Comparison of ENCODE assay signal across 20 cellular contexts in the genomic region with DNA sequence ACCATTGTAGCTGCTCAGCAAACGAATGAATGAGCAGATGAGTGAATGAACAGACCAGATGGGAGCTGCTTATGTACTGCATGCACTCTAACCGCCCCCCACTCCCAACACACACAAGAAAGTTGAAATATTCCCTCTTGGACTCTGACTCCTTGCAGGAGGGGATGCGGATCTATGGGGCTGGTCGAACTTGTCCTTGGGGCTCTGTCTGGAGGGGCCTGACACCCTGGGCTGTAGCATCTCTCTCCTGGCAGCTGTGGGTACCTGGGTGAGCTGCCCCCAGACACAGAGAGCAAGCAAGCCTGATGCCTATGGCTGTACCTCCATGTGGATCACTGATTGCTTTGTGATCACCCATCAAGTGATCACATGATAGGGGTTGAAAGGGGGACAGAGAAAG.
"Had no signal": no experiment of that assay in that cellular context is flagged by ENCODE, and none has a peak within 500 bp of the region (broad histone marks: within the 10 kb centered on the region; RNA-seq: fewer than 3 reads in every experiment).

No MANE protein-coding gene starts in this region.

- H3K36me3 Mint-ChIP-seq: activated naive CD8-positive, alpha-beta T cell treated with anti-CD3 and anti-CD28 coated beads, Interleukin-2, amount 10 ng/mL, durations not matched to agents 7 days and 5 days had no signal

- H3K4me1 Mint-ChIP-seq: activated B cell treated with CpG ODN at 0.5 μM for 24 hours; activated naive CD8-positive, alpha-beta T cell treated with anti-CD3 and anti-CD28 coated beads, Interleukin-2, amount 10 ng/mL, durations not matched to agents 7 days and 5 days; activated T-helper 17 cell treated with anti-CD3 and anti-CD28 coated beads, Interleukin-2, amount 50 U/mL, for 72 hours; central memory CD8-positive, alpha-beta T cell had no signal

- H3K27ac ChIP-seq: adrenal gland had no signal

- FAIRE-seq: RCC 7860 had no signal

- H3K4me3 ChIP-seq: adrenal gland had no signal

- H3K27me3 ChIP-seq: adrenal gland had no signal

- H3K9me3 ChIP-seq: adrenal gland had no signal

- H3K27ac Mint-ChIP-seq: activated B cell treated with CpG ODN at 0.5 μM for 24 hours; activated CD4-positive, alpha-beta memory T cell treated with anti-CD3 and anti-CD28 coated beads, Interleukin-2, amount 10 ng/mL, durations not matched to agents 7 days and 5 days; activated naive CD8-positive, alpha-beta T cell treated with anti-CD3 and anti-CD28 coated beads, Interleukin-2, amount 10 ng/mL, durations not matched to agents 7 days and 5 days; activated T-helper 17 cell treated with anti-CD3 and anti-CD28 coated beads, Interleukin-2, amount 50 U/mL, for 72 hours; T-helper 1 cell treated with Interleukin-12 subunit alpha and Interleukin-12 subunit beta and Interleukin-4 antibody, amounts not matched to agents 30 μg/mL and 1 μg/mL, for 36 hours had no signal

- H3K9me3 Mint-ChIP-seq: activated B cell treated with CpG ODN at 0.5 μM for 24 hours; activated CD4-positive, alpha-beta memory T cell treated with anti-CD3 and anti-CD28 coated beads, Interleukin-2, amount 10 ng/mL, durations not matched to agents 7 days and 5 days; activated naive CD8-positive, alpha-beta T cell treated with anti-CD3 and anti-CD28 coated beads, Interleukin-2, amount 10 ng/mL, durations not matched to agents 7 days and 5 days; activated T-helper 17 cell treated with anti-CD3 and anti-CD28 coated beads, Interleukin-2, amount 50 U/mL, for 72 hours; central memory CD8-positive, alpha-beta T cell; T-helper 1 cell treated with Interleukin-12 subunit alpha and Interleukin-12 subunit beta and Interleukin-4 antibody, amounts not matched to agents 30 μg/mL and 1 μg/mL, for 36 hours had no signal

- H3K36me3 ChIP-seq: adrenal gland had no signal

- H3K4me3 Mint-ChIP-seq: activated B cell treated with CpG ODN at 0.5 μM for 24 hours; activated CD4-positive, alpha-beta memory T cell treated with anti-CD3 and anti-CD28 coated beads, Interleukin-2, amount 10 ng/mL, durations not matched to agents 7 days and 5 days; activated naive CD8-positive, alpha-beta T cell treated with anti-CD3 and anti-CD28 coated beads, Interleukin-2, amount 10 ng/mL, durations not matched to agents 7 days and 5 days; activated T-helper 17 cell treated with anti-CD3 and anti-CD28 coated beads, Interleukin-2, amount 50 U/mL, for 72 hours; central memory CD8-positive, alpha-beta T cell; T-helper 1 cell treated with Interleukin-12 subunit alpha and Interleukin-12 subunit beta and Interleukin-4 antibody, amounts not matched to agents 30 μg/mL and 1 μg/mL, for 36 hours had no signal

- DNase-seq: activated B cell treated with CpG ODN at 0.5 μM for 24 hours; activated CD4-positive, alpha-beta memory T cell treated with anti-CD3 and anti-CD28 coated beads, Interleukin-2, amount 10 ng/mL, durations not matched to agents 7 days and 5 days; activated CD4-positive, alpha-beta T cell treated with anti-CD3 and anti-CD28 coated beads for 1 hour; activated CD4-positive, alpha-beta T cell treated with anti-CD3 and anti-CD28 coated beads, Interleukin-2, amount 50 U/mL, for 1 hour; activated naive CD4-positive, alpha-beta T cell treated with anti-CD3 and anti-CD28 coated beads, Interleukin-2, amount 50 U/mL, for 16 hours; activated naive CD8-positive, alpha-beta T cell treated with anti-CD3 and anti-CD28 coated beads, Interleukin-2, amount 10 ng/mL, durations not matched to agents 7 days and 5 days; activated T-cell treated with anti-CD3 and anti-CD28 coated beads for 4 hours; activated T-cell treated with anti-CD3 and anti-CD28 coated beads, Interleukin-2, amount 50 U/mL, for 48 hours; adrenal gland; MM.1S; NCI-H1105; NCI-H1436; NCI-H187 treated with DMSO at 0.1 percent for 48 hours; NCI-H2081 treated with DMSO at 0.1 percent for 48 hours; PC-3; SHP77 treated with DMSO at 0.1 percent for 48 hours had no signal
